22 cellular contexts compared by ENCODE assay signal in genomic region chr2:45692566-45692965, GRCh38.
"Had no signal": no experiment of that assay in that cellular context is flagged by ENCODE, and none has a peak within 500 bp of the region (broad histone marks: within the 10 kb centered on the region; RNA-seq: fewer than 3 reads in every experiment).

No MANE protein-coding gene starts in this region.

- H3K27ac ChIP-seq: colonic mucosa, hepatocyte, neutrophil, right atrium auricular region, suprapubic skin, thyroid gland, vagina had no signal

- H3K4me3 Mint-ChIP-seq: endodermal cell; naive thymus-derived CD4-positive, alpha-beta T cell; nephron progenitor cell; type B pancreatic cell had no signal

- H3K9me3 Mint-ChIP-seq: endodermal cell; naive thymus-derived CD4-positive, alpha-beta T cell; nephron progenitor cell; type B pancreatic cell had no signal

- H3K27me3 Mint-ChIP-seq: naive thymus-derived CD4-positive, alpha-beta T cell; type B pancreatic cell had no signal

- H3K27ac Mint-ChIP-seq: endodermal cell; naive thymus-derived CD4-positive, alpha-beta T cell; nephron progenitor cell; type B pancreatic cell had no signal

- H3K9me3 ChIP-seq: colonic mucosa, neutrophil, right atrium auricular region, suprapubic skin, thyroid gland, vagina had no signal

- H3K36me3 Mint-ChIP-seq: naive thymus-derived CD4-positive, alpha-beta T cell; type B pancreatic cell had no signal

- H3K4me2 ChIP-seq: hepatocyte had no signal

- H3K36me3 ChIP-seq: colonic mucosa, neutrophil, right atrium auricular region, suprapubic skin, thyroid gland, vagina had no signal

- H2AFZ ChIP-seq: hepatocyte had no signal

- H3K4me1 ChIP-seq: colonic mucosa had no signal

- H3K27me3 ChIP-seq: colonic mucosa, hepatocyte, neutrophil, right atrium auricular region, suprapubic skin, thyroid gland, vagina had no signal

- ATAC-seq: left cardiac atrium; naive thymus-derived CD4-positive, alpha-beta T cell; stimulated activated naive CD8-positive, alpha-beta T cell treated with anti-CD3 and anti-CD28 coated beads, Interleukin-15, Interleukin-2, amounts not matched to agents 100 U/mL and 50 U/mL, for 24 hours had no signal

- H3K4me3 ChIP-seq: colonic mucosa, hepatocyte, right atrium auricular region, suprapubic skin, thyroid gland, vagina had no signal

- DNase-seq: colonic mucosa; effector CD4-positive, alpha-beta T cell; endodermal cell; erythroblast; foreskin melanocyte; head of caudate nucleus; kidney; left cardiac atrium; naive thymus-derived CD4-positive, alpha-beta T cell; nephron progenitor cell; posterior cingulate gyrus; small intestine; stimulated activated CD4-positive, alpha-beta T cell treated with anti-CD3 and anti-CD28 coated beads, Interleukin-12 subunit alpha, Interleukin-12 subunit beta, amount 100 ng/mL, for 4 hours; stimulated activated CD4-positive, alpha-beta T cell treated with anti-CD3 and anti-CD28 coated beads, Interleukin-2, amount 100 ng/mL, for 48 hours; stimulated activated naive CD8-positive, alpha-beta T cell treated with anti-CD3 and anti-CD28 coated beads, Interleukin-15, Interleukin-2, amounts not matched to agents 100 U/mL and 50 U/mL, for 24 hours; thyroid gland had no signal
